ENCODE assay signal across 8 cellular contexts in the genomic region with DNA sequence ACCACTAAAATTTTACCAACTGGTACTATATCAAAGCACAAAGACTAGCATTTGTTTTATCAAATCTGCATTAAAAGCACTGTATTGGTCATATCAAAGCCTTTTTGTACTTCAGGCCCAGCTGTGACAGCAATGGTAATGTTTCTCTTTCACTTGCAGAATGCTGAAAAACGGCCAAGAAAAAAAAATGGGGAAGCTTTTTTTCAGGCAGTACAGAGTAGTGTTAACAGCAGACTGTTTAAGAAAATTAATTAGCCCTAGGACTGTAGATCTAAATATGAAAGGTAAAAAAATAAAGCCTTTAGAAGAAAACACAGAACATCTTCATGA. TPM values are rescaled to one million over a fixed set of nuclear protein-coding genes. Genes with fewer than 3 reads are reported as not detected.
DNase-seq lines count a peak whose midpoint lies in the region; ATAC-seq and TF ChIP-seq lines count a peak whose summit lies in the region.

No MANE protein-coding gene starts in this region.

- no peaks in the 10 kb centered on the region for H3K9me3 ChIP-seq in CD4-positive, alpha-beta T cell (ENCODE audit: control insufficient read depth, low read length)
- H3K9me3 ChIP-seq in iPS-18a (ENCODE audit: control insufficient read depth, low read depth, low read length) = no peaks in the 10 kb centered on the region

- CTCF ChIA-PET in CD4-positive, alpha-beta T cell (lab: Charles Lee) = no interaction called here

- POLR2A ChIA-PET in CD4-positive, alpha-beta T cell (lab: Charles Lee) = interaction anchor here (0.5 to 1.6 kb wide), 8 partner anchors 14 to 230 kb away, joined by 3 to 6 read pairs (median 4); a partner anchor contains a TSS

- DNase-seq in CD4-positive, alpha-beta T cell = no peak
- no peak for DNase-seq in activated T-helper 2 cell treated with anti-CD3 and anti-CD28 coated beads, Interferon-gamma antibody, Interleukin-2, Interleukin-4, amounts not matched to agents 10 μg/mL and 5 μg/mL and 100 μg/mL, durations not matched to agents 14 hours and 24 hours and 36 hours (ENCODE audit: low spot score)
- no peak for DNase-seq in NCI-H69 (lab: John Stamatoyannopoulos, UW)

- H3K4me1 ChIP-seq in iPS-18a (ENCODE audit: control insufficient read depth, low read depth, low read length) = peaks cover 33% of the 10 kb centered on the region

- H3K4me1 Mint-ChIP-seq in CD4-positive, alpha-beta T cell (ENCODE audit: low read depth) = peaks cover 67% of the 10 kb centered on the region
- H3K4me1 Mint-ChIP-seq in activated T-helper 2 cell treated with anti-CD3 and anti-CD28 coated beads, Interferon-gamma antibody, Interleukin-2, Interleukin-4, amounts not matched to agents 10 μg/mL and 5 μg/mL and 100 μg/mL, durations not matched to agents 14 hours and 24 hours and 36 hours (ENCODE audit: low read depth) = peaks cover 39% of the 10 kb centered on the region

- peak overlapping the region; percentile 24 for H3K27ac Mint-ChIP-seq in CD4-positive, alpha-beta T cell
- peak overlapping the region; percentile 42 for H3K27ac Mint-ChIP-seq in activated T-helper 2 cell treated with anti-CD3 and anti-CD28 coated beads, Interferon-gamma antibody, Interleukin-2, Interleukin-4, amounts not matched to agents 10 μg/mL and 5 μg/mL and 100 μg/mL, durations not matched to agents 14 hours and 24 hours and 36 hours

- no peaks in the 10 kb centered on the region for H3K9me3 Mint-ChIP-seq in CD4-positive, alpha-beta T cell
- peaks cover 10% of the 10 kb centered on the region for H3K9me3 Mint-ChIP-seq in activated T-helper 2 cell treated with anti-CD3 and anti-CD28 coated beads, Interferon-gamma antibody, Interleukin-2, Interleukin-4, amounts not matched to agents 10 μg/mL and 5 μg/mL and 100 μg/mL, durations not matched to agents 14 hours and 24 hours and 36 hours

- peak; percentile 34 for ATAC-seq in CD4-positive, alpha-beta T cell (ENCODE audit: poor library complexity)
- peak; percentile 65 for ATAC-seq in HG02884 (IDR thresholded peaks at IDR 0.05; ENCODE audit: unreplicated experiment)
- no peak for ATAC-seq in HG02981 (IDR thresholded peaks at IDR 0.05; ENCODE audit: unreplicated experiment)
- no peak for ATAC-seq in HG03521 (IDR thresholded peaks at IDR 0.05; ENCODE audit: unreplicated experiment)

- H3K27me3 ChIP-seq in CD4-positive, alpha-beta T cell (ENCODE audit: control insufficient read depth, insufficient read depth, low read length) = no peaks in the 10 kb centered on the region
- H3K27me3 ChIP-seq in iPS-18a (ENCODE audit: control insufficient read depth, insufficient read depth, low read length) = peaks cover 28% of the 10 kb centered on the region

- no peaks in the 10 kb centered on the region for H3K36me3 ChIP-seq in iPS-18a (ENCODE audit: control insufficient read depth, low read depth, low read length)

- no peaks in the 10 kb centered on the region for H3K36me3 Mint-ChIP-seq in CD4-positive, alpha-beta T cell (ENCODE audit: low read depth)
- H3K36me3 Mint-ChIP-seq in activated T-helper 2 cell treated with anti-CD3 and anti-CD28 coated beads, Interferon-gamma antibody, Interleukin-2, Interleukin-4, amounts not matched to agents 10 μg/mL and 5 μg/mL and 100 μg/mL, durations not matched to agents 14 hours and 24 hours and 36 hours (ENCODE audit: low read depth) = peaks cover 23% of the 10 kb centered on the region

- H3K4me3 Mint-ChIP-seq in CD4-positive, alpha-beta T cell = peak overlapping the region; percentile 85
- peak overlapping the region; percentile 24 for H3K4me3 Mint-ChIP-seq in activated T-helper 2 cell treated with anti-CD3 and anti-CD28 coated beads, Interferon-gamma antibody, Interleukin-2, Interleukin-4, amounts not matched to agents 10 μg/mL and 5 μg/mL and 100 μg/mL, durations not matched to agents 14 hours and 24 hours and 36 hours (ENCODE audit: low read depth)

- peak overlapping the region; percentile 12 for H3K9ac ChIP-seq in iPS-18a (ENCODE audit: low read length)

- H3K27me3 Mint-ChIP-seq in CD4-positive, alpha-beta T cell = no peaks in the 10 kb centered on the region
- no peaks in the 10 kb centered on the region for H3K27me3 Mint-ChIP-seq in activated T-helper 2 cell treated with anti-CD3 and anti-CD28 coated beads, Interferon-gamma antibody, Interleukin-2, Interleukin-4, amounts not matched to agents 10 μg/mL and 5 μg/mL and 100 μg/mL, durations not matched to agents 14 hours and 24 hours and 36 hours (ENCODE audit: low read depth)

- peak overlapping the region; percentile 37 for H3K4me3 ChIP-seq in iPS-18a (ENCODE audit: low read length)

- intact Hi-C loops in CD4-positive, alpha-beta T cell (cut with DNase I, micrococcal nuclease) = no loop called here
- intact Hi-C loops in activated T-helper 2 cell treated with anti-CD3 and anti-CD28 coated beads, Interferon-gamma antibody, Interleukin-2, Interleukin-4, amounts not matched to agents 10 μg/mL and 5 μg/mL and 100 μg/mL, durations not matched to agents 14 hours and 24 hours and 36 hours (cut with micrococcal nuclease) = loop anchor here (2.0 kb wide), 1 partner anchor 15 kb away; no protein-coding TSS in a partner anchor

- no peak overlapping the region for H3K27ac ChIP-seq in CD4-positive, alpha-beta T cell (ENCODE audit: low read depth, low read length)
- H3K27ac ChIP-seq in iPS-18a (ENCODE audit: low read length) = no peak overlapping the region
- H3K27ac ChIP-seq in temporal lobe (ENCODE audit: low read depth, low read length) = peak overlapping the region; percentile 62

- no peak for TF ChIP-seq CTCF in CD4-positive, alpha-beta T cell (IDR thresholded peaks at IDR 0.05)

RNA-seq across cellular contexts. Expression of a gene that starts 33.3 kb away (rescaled TPM):
- total RNA-seq in CD4-positive, alpha-beta T cell = 100 to 1,000 TPM; 101 to 103 TPM
- 56.7 and 61.6 TPM in 2 replicates for total RNA-seq in activated T-helper 2 cell treated with anti-CD3 and anti-CD28 coated beads, Interferon-gamma antibody, Interleukin-2, Interleukin-4, amounts not matched to agents 10 μg/mL and 5 μg/mL and 100 μg/mL, durations not matched to agents 14 hours and 24 hours and 36 hours
- 108 TPM for total RNA-seq in temporal lobe

Comparison
In these comparisons a context has a peak if more than half of its experiments do, and no peak if none do; other contexts are left out.
1. ATAC-seq: peak in CD4-positive, alpha-beta T cell (single experiment) and HG02884 (single experiment); none in HG02981 (single experiment) and HG03521 (single experiment).